Comparison of ENCODE assay signal across 15 cellular contexts in the genomic region with DNA sequence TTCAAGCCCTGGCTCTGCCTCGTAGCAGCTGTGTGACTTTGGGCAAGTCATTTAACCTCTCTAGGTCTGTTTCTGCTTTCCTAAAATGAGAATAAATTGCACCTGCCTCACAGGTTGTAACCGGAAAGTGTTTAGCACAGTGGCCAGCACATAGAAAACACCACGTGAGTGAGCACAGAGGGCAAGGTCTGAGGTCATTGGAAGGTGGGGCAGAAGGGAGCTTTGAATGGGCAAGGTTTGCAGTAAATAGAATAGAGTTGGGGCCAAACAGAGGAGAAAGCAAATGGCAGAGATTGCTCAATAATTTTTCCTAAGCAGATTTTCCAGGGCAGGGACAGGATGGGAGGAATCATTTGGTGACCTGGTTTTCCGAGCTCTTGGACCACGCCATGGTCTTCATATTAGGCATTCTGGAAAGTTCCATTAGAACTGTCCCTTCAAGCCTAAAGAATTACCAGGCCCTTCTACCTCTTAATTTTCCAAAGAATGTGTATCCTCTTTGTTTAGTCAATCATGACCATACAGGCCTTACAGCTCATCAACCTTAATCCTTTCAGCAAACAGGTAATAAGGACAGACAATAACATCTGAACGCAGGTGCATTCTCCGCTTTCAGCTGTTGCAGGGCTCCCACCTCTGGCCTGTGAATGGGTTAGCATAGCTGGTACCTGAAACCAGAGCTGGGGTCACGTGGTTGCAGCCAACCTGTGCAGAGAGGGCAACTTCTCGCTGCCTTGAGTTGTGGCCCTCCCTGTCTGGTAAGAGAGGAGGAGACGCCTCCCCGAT. TPM values are rescaled to one million over a fixed set of nuclear protein-coding genes. Genes with fewer than 3 reads are reported as not detected.
A peak's percentile ranks its signal among the peaks of the same experiment; 100 is the strongest.
DNase-seq lines count a peak whose midpoint lies in the region; ATAC-seq, FAIRE-seq and TF ChIP-seq lines count a peak whose summit lies in the region.
"Had no signal": no experiment of that assay in that cellular context is flagged by ENCODE, and none has a peak within 500 bp of the region (broad histone marks: within the 10 kb centered on the region; RNA-seq: fewer than 3 reads in every experiment).

No MANE protein-coding gene starts in this region.

- DNase-seq in NCI-H146 treated with DMSO at 0.1 percent for 48 hours (lab: John Stamatoyannopoulos, UW; ENCODE audit: unreplicated experiment) (peak; percentile 95), NCI-H526 (lab: John Stamatoyannopoulos, UW) (peak; percentile 78 to 79), small intestine (peak; percentile 54), GM20000 (ENCODE audit: low spot score) (no peak), D721Med (ENCODE audit: insufficient read length, low spot score) (no peak)
- DNase-seq: activated effector memory CD4-positive, alpha-beta T cell treated with anti-CD3 and anti-CD28 coated beads, Interleukin-2, amount 50 U/mL, for 16 hours; CD4-positive, CD25-positive, alpha-beta regulatory T cell; foreskin melanocyte; NCI-H1048; retina; stimulated activated CD4-positive, alpha-beta T cell treated with anti-CD3 and anti-CD28 coated beads, Interleukin-4, amount 100 ng/mL, for 24 hours; stimulated activated naive CD4-positive, alpha-beta T cell treated with Interleukin-2 at 50 U/mL for 16 hours had no signal

- no peak for TF ChIP-seq EP300 in gastroesophageal sphincter (IDR thresholded peaks at IDR 0.05)

- H3K9me3 ChIP-seq in gastroesophageal sphincter (no peaks in the 10 kb centered on the region), small intestine (ENCODE audit: control insufficient read depth, low read depth) (no peaks in the 10 kb centered on the region)

- H3K36me3 ChIP-seq in gastroesophageal sphincter (no peaks in the 10 kb centered on the region), small intestine (ENCODE audit: control insufficient read depth in 2 of 2, insufficient read depth in 2 of 2, low read length in 2 of 2) (no peaks in the 10 kb centered on the region)

- peaks cover 0 to 33% (median 4%) of the 10 kb centered on the region in 3 donors for H3K4me1 ChIP-seq in gastroesophageal sphincter
- no peaks in the 10 kb centered on the region for H3K4me1 ChIP-seq in small intestine (ENCODE audit: control insufficient read depth in 2 of 2, insufficient read depth in 1 of 2, low read depth in 1 of 2, low read length in 1 of 2)

- H3K4me3 ChIP-seq in gastroesophageal sphincter: no peak overlapping the region
- no peak overlapping the region for H3K4me3 ChIP-seq in small intestine (ENCODE audit: low read depth in 1 of 2, low read length in 2 of 2)

- TF ChIP-seq POLR2A in gastroesophageal sphincter (IDR thresholded peaks at IDR 0.05): no peak

- peak; percentile 26 for ATAC-seq in gastroesophageal sphincter
- no peak for ATAC-seq in GM18498 (IDR thresholded peaks at IDR 0.05; ENCODE audit: unreplicated experiment)

- 80 to 100% methylated on average over 2 to 10 of the region's 11 CpGs for WGBS in gastroesophageal sphincter (ENCODE audit: low coverage in 1 of 2), 2 donors
- 70 to 79% (median 75%) methylated on average over 11 of the region's 11 CpGs for WGBS in small intestine, 3 donors

- no peak for TF ChIP-seq CTCF in gastroesophageal sphincter (IDR thresholded peaks at IDR 0.05)
- no peak for TF ChIP-seq CTCF in GM20000 (IDR thresholded peaks at IDR 0.05; ENCODE audit: extremely low read depth, missing control alignments)
- TF ChIP-seq CTCF in D721Med (IDR thresholded peaks at IDR 0.05; ENCODE audit: insufficient read depth, missing control alignments): no peak

- H3K27me3 ChIP-seq in gastroesophageal sphincter: no peaks in the 10 kb centered on the region
- no peaks in the 10 kb centered on the region for H3K27me3 ChIP-seq in small intestine (ENCODE audit: control insufficient read depth in 2 of 2, insufficient read depth in 2 of 2, low read length in 2 of 2)

- no peak for FAIRE-seq in small intestine (lab: Jason Lieb, UNC)
- FAIRE-seq in D721Med (lab: Jason Lieb, UNC): no peak
- FAIRE-seq: keratinocyte had no signal

- peak overlapping the region in 1 of 4 donors; percentile 56 for H3K27ac ChIP-seq in gastroesophageal sphincter
- no peak overlapping the region for H3K27ac ChIP-seq in small intestine (ENCODE audit: low read depth in 1 of 2, low read length in 1 of 2)

RNA-seq across cellular contexts. Expression of gene VWF, which starts 53.8 kb away (rescaled TPM):
- 100 to 1,000 TPM in 3 of 4 donors, 10 to 100 TPM in 1; 94.3 to 261 (median 162) TPM for total RNA-seq in gastroesophageal sphincter
- 10 to 100 TPM in 1 of 3 donors, 1 to 10 TPM in 2; 2.2 to 82.9 (median 5.7) TPM for polyA plus RNA-seq in small intestine
- polyA plus RNA-seq: CD4-positive, CD25-positive, alpha-beta regulatory T cell had no signal

Comparison
In these comparisons a context has a peak if more than half of its experiments do, and no peak if none do; other contexts are left out.
1. DNase-seq: peak in NCI-H146 treated with DMSO at 0.1 percent for 48 hours (single experiment), NCI-H526 (2 of 2) and small intestine (single experiment); none in GM20000 (single experiment) and D721Med (single experiment).